In the genomic region with DNA sequence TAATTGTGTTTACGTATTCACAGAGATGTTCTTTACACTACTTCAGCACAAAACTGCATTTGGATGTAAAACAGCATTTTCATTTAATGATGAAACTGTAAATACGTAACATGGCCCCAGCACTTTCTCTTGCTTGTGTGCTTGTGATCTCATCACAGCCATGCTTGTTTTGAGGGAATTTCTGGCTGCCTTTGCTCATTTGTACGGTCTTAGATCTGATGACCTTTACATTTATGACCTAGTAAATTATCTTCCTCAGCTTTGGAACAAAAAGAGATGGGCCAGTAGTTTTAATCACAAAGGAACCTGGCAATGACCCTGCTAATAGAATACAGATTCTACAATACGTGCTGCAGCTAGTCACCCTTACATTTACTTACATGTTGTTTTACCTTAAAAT, we compare ENCODE assay signal across 1 cellular context.
TF ChIP-seq lines count a peak whose summit lies in the region.

No MANE protein-coding gene starts in this region.

TF ChIP-seq in GM23338, 12 proteins besides CTCF, POLR2A, EP300 and RAD21 (continued from another document):
- TF ChIP-seq, protein P1, sequence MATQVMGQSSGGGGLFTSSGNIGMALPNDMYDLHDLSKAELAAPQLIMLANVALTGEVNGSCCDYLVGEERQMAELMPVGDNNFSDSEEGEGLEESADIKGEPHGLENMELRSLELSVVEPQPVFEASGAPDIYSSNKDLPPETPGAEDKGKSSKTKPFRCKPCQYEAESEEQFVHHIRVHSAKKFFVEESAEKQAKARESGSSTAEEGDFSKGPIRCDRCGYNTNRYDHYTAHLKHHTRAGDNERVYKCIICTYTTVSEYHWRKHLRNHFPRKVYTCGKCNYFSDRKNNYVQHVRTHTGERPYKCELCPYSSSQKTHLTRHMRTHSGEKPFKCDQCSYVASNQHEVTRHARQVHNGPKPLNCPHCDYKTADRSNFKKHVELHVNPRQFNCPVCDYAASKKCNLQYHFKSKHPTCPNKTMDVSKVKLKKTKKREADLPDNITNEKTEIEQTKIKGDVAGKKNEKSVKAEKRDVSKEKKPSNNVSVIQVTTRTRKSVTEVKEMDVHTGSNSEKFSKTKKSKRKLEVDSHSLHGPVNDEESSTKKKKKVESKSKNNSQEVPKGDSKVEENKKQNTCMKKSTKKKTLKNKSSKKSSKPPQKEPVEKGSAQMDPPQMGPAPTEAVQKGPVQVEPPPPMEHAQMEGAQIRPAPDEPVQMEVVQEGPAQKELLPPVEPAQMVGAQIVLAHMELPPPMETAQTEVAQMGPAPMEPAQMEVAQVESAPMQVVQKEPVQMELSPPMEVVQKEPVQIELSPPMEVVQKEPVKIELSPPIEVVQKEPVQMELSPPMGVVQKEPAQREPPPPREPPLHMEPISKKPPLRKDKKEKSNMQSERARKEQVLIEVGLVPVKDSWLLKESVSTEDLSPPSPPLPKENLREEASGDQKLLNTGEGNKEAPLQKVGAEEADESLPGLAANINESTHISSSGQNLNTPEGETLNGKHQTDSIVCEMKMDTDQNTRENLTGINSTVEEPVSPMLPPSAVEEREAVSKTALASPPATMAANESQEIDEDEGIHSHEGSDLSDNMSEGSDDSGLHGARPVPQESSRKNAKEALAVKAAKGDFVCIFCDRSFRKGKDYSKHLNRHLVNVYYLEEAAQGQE (IDR thresholded peaks at IDR 0.05; ENCODE audit: unreplicated experiment): no peak
- TF ChIP-seq POLR2AphosphoS5 (IDR thresholded peaks at IDR 0.05; ENCODE audit: low read depth): no peak
- TF ChIP-seq CREB1 (CRISPR knock-in tag; IDR thresholded peaks at IDR 0.05; ENCODE audit: low read depth): no peak
- TF ChIP-seq NANOG (IDR thresholded peaks at IDR 0.05; ENCODE audit: borderline replicate concordance): no peak
- TF ChIP-seq ZNF331 (CRISPR knock-in tag; IDR thresholded peaks at IDR 0.05; ENCODE audit: low read depth): no peak
- TF ChIP-seq, protein P2, sequence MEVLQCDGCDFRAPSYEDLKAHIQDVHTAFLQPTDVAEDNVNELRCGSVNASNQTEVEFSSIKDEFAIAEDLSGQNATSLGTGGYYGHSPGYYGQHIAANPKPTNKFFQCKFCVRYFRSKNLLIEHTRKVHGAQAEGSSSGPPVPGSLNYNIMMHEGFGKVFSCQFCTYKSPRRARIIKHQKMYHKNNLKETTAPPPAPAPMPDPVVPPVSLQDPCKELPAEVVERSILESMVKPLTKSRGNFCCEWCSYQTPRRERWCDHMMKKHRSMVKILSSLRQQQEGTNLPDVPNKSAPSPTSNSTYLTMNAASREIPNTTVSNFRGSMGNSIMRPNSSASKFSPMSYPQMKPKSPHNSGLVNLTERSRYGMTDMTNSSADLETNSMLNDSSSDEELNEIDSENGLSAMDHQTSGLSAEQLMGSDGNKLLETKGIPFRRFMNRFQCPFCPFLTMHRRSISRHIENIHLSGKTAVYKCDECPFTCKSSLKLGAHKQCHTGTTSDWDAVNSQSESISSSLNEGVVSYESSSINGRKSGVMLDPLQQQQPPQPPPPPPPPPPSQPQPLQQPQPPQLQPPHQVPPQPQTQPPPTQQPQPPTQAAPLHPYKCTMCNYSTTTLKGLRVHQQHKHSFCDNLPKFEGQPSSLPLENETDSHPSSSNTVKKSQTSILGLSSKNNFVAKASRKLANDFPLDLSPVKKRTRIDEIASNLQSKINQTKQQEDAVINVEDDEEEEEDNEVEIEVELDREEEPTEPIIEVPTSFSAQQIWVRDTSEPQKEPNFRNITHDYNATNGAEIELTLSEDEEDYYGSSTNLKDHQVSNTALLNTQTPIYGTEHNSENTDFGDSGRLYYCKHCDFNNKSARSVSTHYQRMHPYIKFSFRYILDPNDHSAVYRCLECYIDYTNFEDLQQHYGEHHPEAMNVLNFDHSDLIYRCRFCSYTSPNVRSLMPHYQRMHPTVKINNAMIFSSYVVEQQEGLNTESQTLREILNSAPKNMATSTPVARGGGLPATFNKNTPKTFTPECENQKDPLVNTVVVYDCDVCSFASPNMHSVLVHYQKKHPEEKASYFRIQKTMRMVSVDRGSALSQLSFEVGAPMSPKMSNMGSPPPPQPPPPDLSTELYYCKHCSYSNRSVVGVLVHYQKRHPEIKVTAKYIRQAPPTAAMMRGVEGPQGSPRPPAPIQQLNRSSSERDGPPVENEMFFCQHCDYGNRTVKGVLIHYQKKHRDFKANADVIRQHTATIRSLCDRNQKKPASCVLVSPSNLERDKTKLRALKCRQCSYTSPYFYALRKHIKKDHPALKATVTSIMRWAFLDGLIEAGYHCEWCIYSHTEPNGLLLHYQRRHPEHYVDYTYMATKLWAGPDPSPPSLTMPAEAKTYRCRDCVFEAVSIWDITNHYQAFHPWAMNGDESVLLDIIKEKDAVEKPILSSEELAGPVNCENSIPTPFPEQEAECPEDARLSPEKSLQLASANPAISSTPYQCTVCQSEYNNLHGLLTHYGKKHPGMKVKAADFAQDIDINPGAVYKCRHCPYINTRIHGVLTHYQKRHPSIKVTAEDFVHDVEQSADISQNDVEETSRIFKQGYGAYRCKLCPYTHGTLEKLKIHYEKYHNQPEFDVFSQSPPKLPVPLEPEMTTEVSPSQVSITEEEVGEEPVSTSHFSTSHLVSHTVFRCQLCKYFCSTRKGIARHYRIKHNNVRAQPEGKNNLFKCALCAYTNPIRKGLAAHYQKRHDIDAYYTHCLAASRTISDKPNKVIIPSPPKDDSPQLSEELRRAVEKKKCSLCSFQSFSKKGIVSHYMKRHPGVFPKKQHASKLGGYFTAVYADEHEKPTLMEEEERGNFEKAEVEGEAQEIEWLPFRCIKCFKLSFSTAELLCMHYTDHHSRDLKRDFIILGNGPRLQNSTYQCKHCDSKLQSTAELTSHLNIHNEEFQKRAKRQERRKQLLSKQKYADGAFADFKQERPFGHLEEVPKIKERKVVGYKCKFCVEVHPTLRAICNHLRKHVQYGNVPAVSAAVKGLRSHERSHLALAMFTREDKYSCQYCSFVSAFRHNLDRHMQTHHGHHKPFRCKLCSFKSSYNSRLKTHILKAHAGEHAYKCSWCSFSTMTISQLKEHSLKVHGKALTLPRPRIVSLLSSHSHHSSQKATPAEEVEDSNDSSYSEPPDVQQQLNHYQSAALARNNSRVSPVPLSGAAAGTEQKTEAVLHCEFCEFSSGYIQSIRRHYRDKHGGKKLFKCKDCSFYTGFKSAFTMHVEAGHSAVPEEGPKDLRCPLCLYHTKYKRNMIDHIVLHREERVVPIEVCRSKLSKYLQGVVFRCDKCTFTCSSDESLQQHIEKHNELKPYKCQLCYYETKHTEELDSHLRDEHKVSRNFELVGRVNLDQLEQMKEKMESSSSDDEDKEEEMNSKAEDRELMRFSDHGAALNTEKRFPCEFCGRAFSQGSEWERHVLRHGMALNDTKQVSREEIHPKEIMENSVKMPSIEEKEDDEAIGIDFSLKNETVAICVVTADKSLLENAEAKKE (CRISPR knock-in tag; IDR thresholded peaks at IDR 0.05): no peak
